ENCODE assay signal across 17 cellular contexts in genomic region chr6:53818845-53819609, GRCh38. TPM values are rescaled to one million over a fixed set of nuclear protein-coding genes. Genes with fewer than 3 reads are reported as not detected.
DNase-seq lines count a peak whose midpoint lies in the region; ATAC-seq and TF ChIP-seq lines count a peak whose summit lies in the region.
"Had no signal": no experiment of that assay in that cellular context is flagged by ENCODE, and none has a peak within 500 bp of the region (broad histone marks: within the 10 kb centered on the region; RNA-seq: fewer than 3 reads in every experiment).

No MANE protein-coding gene starts in this region.

- H3K27me3 ChIP-seq in IMR-90 (ENCODE audit: control insufficient read depth, insufficient read depth, low read length) = no peaks in the 10 kb centered on the region
- H3K27me3 ChIP-seq in thoracic aorta (replicated peaks; ENCODE audit: insufficient read depth) = no peaks in the 10 kb centered on the region

- H3K27ac Mint-ChIP-seq in activated naive CD8-positive, alpha-beta T cell treated with anti-CD3 and anti-CD28 coated beads, Interleukin-2, amount 50 U/mL, for 24 hours = peak overlapping the region; percentile 3
- H3K27ac Mint-ChIP-seq in activated naive CD8-positive, alpha-beta T cell treated with anti-CD3 and anti-CD28 coated beads for 36 hours = no peak overlapping the region
- H3K27ac Mint-ChIP-seq in osteocyte (ENCODE audit: unreplicated experiment) = no peak overlapping the region
- H3K27ac Mint-ChIP-seq: CD14-positive monocyte had no signal

- H4K91ac ChIP-seq in IMR-90 (ENCODE audit: insufficient read depth, low read depth, low read length) = no peak overlapping the region

- CTCF ChIA-PET in IMR-90 (lab: Yijun Ruan, JAX) = no interaction called here

- H3K27ac ChIP-seq in IMR-90 (ENCODE audit: insufficient read depth, low read length) = no peak overlapping the region
- H3K27ac ChIP-seq in caudate nucleus (ENCODE audit: low read depth, low read length) = peak overlapping the region; percentile 79
- H3K27ac ChIP-seq in thoracic aorta = peak overlapping the region; percentile 2 to 47
- H3K27ac ChIP-seq: A549 had no signal

- H3K27me3 Mint-ChIP-seq in activated naive CD8-positive, alpha-beta T cell treated with anti-CD3 and anti-CD28 coated beads, Interleukin-2, amount 50 U/mL, for 24 hours = no peaks in the 10 kb centered on the region
- H3K27me3 Mint-ChIP-seq in activated naive CD8-positive, alpha-beta T cell treated with anti-CD3 and anti-CD28 coated beads for 36 hours = no peaks in the 10 kb centered on the region
- no peaks in the 10 kb centered on the region for H3K27me3 Mint-ChIP-seq in osteocyte (ENCODE audit: unreplicated experiment)

- H3K4ac ChIP-seq in IMR-90 (ENCODE audit: low read depth, low read length) = no peak overlapping the region

- no peak for TF ChIP-seq POLR2A in IMR-90 (IDR thresholded peaks at IDR 0.05; ENCODE audit: low read depth, low read length)

- no peak overlapping the region for H2BK20ac ChIP-seq in IMR-90 (ENCODE audit: low read depth, low read length)

- dilution Hi-C loops in IMR-90 (cut with HindIII; ENCODE audit: low sequenced_read_pairs, unreplicated experiment) = no loop called here

- TF ChIP-seq RAD21 in IMR-90 (IDR thresholded peaks at IDR 0.05; ENCODE audit: low read length) = no peak

- peaks cover 12% of the 10 kb centered on the region for H3K4me1 ChIP-seq in IMR-90 (ENCODE audit: control insufficient read depth, insufficient read depth, low read length)
- peaks cover 20 to 82% of the 10 kb centered on the region in 2 donors for H3K4me1 ChIP-seq in thoracic aorta (ENCODE audit: control insufficient read depth in 1 of 2, low read depth in 2 of 2)
- H3K4me1 ChIP-seq: A549 had no signal

- POLR2A ChIA-PET in IMR-90 (lab: Charles Lee; ENCODE audit: unreplicated experiment) = no interaction called here

- no peak overlapping the region for H3K18ac ChIP-seq in IMR-90 (ENCODE audit: low read depth, low read length)

- 0 out of 2 replicates have a peak overlapping the region, but pooled peaks have one; percentile 45 for H3K14ac ChIP-seq in IMR-90 (replicated peaks; ENCODE audit: low read depth, low read length)

- no peak overlapping the region for H3K4me2 ChIP-seq in IMR-90 (ENCODE audit: low read depth, low read length)
- H3K4me2 ChIP-seq: A549 had no signal

- no peak overlapping the region for H4K8ac ChIP-seq in IMR-90 (ENCODE audit: low read depth in 2 of 2, low read length in 2 of 2)

- H3K9me3 ChIP-seq in IMR-90 (ENCODE audit: control insufficient read depth, insufficient read depth, low read length) (no peaks in the 10 kb centered on the region), thoracic aorta (no peaks in the 10 kb centered on the region)
- H3K9me3 ChIP-seq: A549 had no signal

- H2AFZ ChIP-seq in IMR-90 (replicated peaks; ENCODE audit: low read length, poor library complexity) = no peak overlapping the region

- no peak overlapping the region for H3K23ac ChIP-seq in IMR-90 (ENCODE audit: low read depth, low read length)

- no peak overlapping the region for H2AK5ac ChIP-seq in IMR-90 (ENCODE audit: low read depth, low read length)

- H3K9me3 Mint-ChIP-seq in activated naive CD8-positive, alpha-beta T cell treated with anti-CD3 and anti-CD28 coated beads, Interleukin-2, amount 50 U/mL, for 24 hours = no peaks in the 10 kb centered on the region
- H3K9me3 Mint-ChIP-seq in activated naive CD8-positive, alpha-beta T cell treated with anti-CD3 and anti-CD28 coated beads for 36 hours = no peaks in the 10 kb centered on the region
- no peaks in the 10 kb centered on the region for H3K9me3 Mint-ChIP-seq in osteocyte (ENCODE audit: unreplicated experiment)

- no peak overlapping the region for H3K9ac ChIP-seq in IMR-90 (ENCODE audit: low read depth, low read length)

- H4K5ac ChIP-seq in IMR-90 (ENCODE audit: low read depth, low read length) = no peak overlapping the region

- no peak overlapping the region for H2AK9ac ChIP-seq in IMR-90 (replicated peaks; ENCODE audit: low read depth, low read length, poor library complexity)

- no peak overlapping the region for H2BK120ac ChIP-seq in IMR-90 (ENCODE audit: low read depth, low read length)

- no peak overlapping the region for H2BK15ac ChIP-seq in IMR-90 (ENCODE audit: low read depth, low read length)

- in situ Hi-C loops in IMR-90 (cut with MboI; ENCODE audit: low sequenced_read_pairs) = no loop called here

- TF ChIP-seq CTCF in IMR-90 (conservative IDR thresholded peaks at IDR 0.05; ENCODE audit: low read depth, low read length) = no peak
- no peak for TF ChIP-seq CTCF in thoracic aorta (IDR thresholded peaks at IDR 0.05)
- no peak for TF ChIP-seq CTCF in osteocyte (IDR thresholded peaks at IDR 0.05)

- H4K20me1 ChIP-seq in IMR-90 (ENCODE audit: insufficient read depth, low read length) = peaks cover 11% of the 10 kb centered on the region; the same call in 1 of the 2 replicates

- no peak for DNase-seq in activated naive CD8-positive, alpha-beta T cell treated with anti-CD3 and anti-CD28 coated beads, Interleukin-2, amount 50 U/mL, for 24 hours
- no peak for DNase-seq in activated naive CD8-positive, alpha-beta T cell treated with anti-CD3 and anti-CD28 coated beads for 36 hours
- DNase-seq in IMR-90 = no peak
- DNase-seq in caudate nucleus (lab: John Stamatoyannopoulos, UW) = peak in 2 of 61 donors; percentile 17 to 51
- no peak for DNase-seq in thoracic aorta (ENCODE audit: low spot score)
- no peak for DNase-seq in SKM-1 treated with dmso at 0.1 percent for 144 hours (lab: John Stamatoyannopoulos, UW; ENCODE audit: unreplicated experiment)
- no peak for DNase-seq in osteocyte (ENCODE audit: extremely low spot score, unreplicated experiment)
- DNase-seq: COR-L47, DMS79, Karpas-422, NCI-H1105 treated with DMSO at 0.1 percent for 48 hours, NCI-H187 treated with DMSO at 0.1 percent for 48 hours, NCI-H2171 treated with DMSO at 0.1 percent for 48 hours, NCI-H774 had no signal

- no peak overlapping the region for H3K56ac ChIP-seq in IMR-90 (ENCODE audit: extremely low read depth, insufficient read depth, low read length)

- intact Hi-C loops in IMR-90 (cut with micrococcal nuclease) = no loop called here

- no peaks in the 10 kb centered on the region for H3K36me3 Mint-ChIP-seq in activated naive CD8-positive, alpha-beta T cell treated with anti-CD3 and anti-CD28 coated beads, Interleukin-2, amount 50 U/mL, for 24 hours (ENCODE audit: low read depth)
- no peaks in the 10 kb centered on the region for H3K36me3 Mint-ChIP-seq in activated naive CD8-positive, alpha-beta T cell treated with anti-CD3 and anti-CD28 coated beads for 36 hours
- no peaks in the 10 kb centered on the region for H3K36me3 Mint-ChIP-seq in osteocyte (ENCODE audit: unreplicated experiment)
- H3K36me3 Mint-ChIP-seq: CD14-positive monocyte had no signal

- no TSS peak for BruUV-seq in IMR-90 (replicated peaks; lab: Mats Ljungman, UMichigan)

- no peak overlapping the region for H2BK5ac ChIP-seq in IMR-90 (ENCODE audit: low read depth, low read length, poor library complexity, severe bottlenecking)

- no peak overlapping the region for H3K4me3 Mint-ChIP-seq in activated naive CD8-positive, alpha-beta T cell treated with anti-CD3 and anti-CD28 coated beads, Interleukin-2, amount 50 U/mL, for 24 hours
- H3K4me3 Mint-ChIP-seq in activated naive CD8-positive, alpha-beta T cell treated with anti-CD3 and anti-CD28 coated beads for 36 hours = no peak overlapping the region
- no peak overlapping the region for H3K4me3 Mint-ChIP-seq in osteocyte (ENCODE audit: unreplicated experiment)
- H3K4me3 Mint-ChIP-seq: CD14-positive monocyte had no signal

- no peaks in the 10 kb centered on the region for H3K9me1 ChIP-seq in IMR-90 (ENCODE audit: insufficient read depth, low read length)

- H3K79me1 ChIP-seq in IMR-90 (ENCODE audit: low read depth in 1 of 2, low read length in 2 of 2) = peaks cover 14 to 41% of the 10 kb centered on the region in 2 experiments; a peak in 3 of 4 replicates

- 71% methylated on average over 1 of the region's 3 CpGs; no CpG with 5 or more reads in 1 of the 2 experiments for WGBS in IMR-90 (ENCODE audit: extremely low coverage in 2 of 2, insufficient read length in 1 of 2), 2 experiments

- ATAC-seq in activated naive CD8-positive, alpha-beta T cell treated with anti-CD3 and anti-CD28 coated beads, Interleukin-2, amount 50 U/mL, for 24 hours = peak; percentile 40
- no peak for ATAC-seq in IMR-90 (ENCODE audit: low read depth)
- no peak for ATAC-seq in thoracic aorta (ENCODE audit: insufficient number of reproducible peaks, low FRiP score, low read depth)
- ATAC-seq: A549, Right ventricle myocardium inferior had no signal

- H3K4me3 ChIP-seq in IMR-90 (ENCODE audit: insufficient read depth, low read depth, low read length) = no peak overlapping the region
- H3K4me3 ChIP-seq in thoracic aorta = no peak overlapping the region
- H3K4me3 ChIP-seq: A549 had no signal

- H3K36me3 ChIP-seq in IMR-90 (ENCODE audit: control insufficient read depth, insufficient read depth, low read length) = no peaks in the 10 kb centered on the region
- H3K36me3 ChIP-seq in thoracic aorta = no peaks in the 10 kb centered on the region

- peaks cover 8% of the 10 kb centered on the region for H3K4me1 Mint-ChIP-seq in activated naive CD8-positive, alpha-beta T cell treated with anti-CD3 and anti-CD28 coated beads, Interleukin-2, amount 50 U/mL, for 24 hours
- H3K4me1 Mint-ChIP-seq in activated naive CD8-positive, alpha-beta T cell treated with anti-CD3 and anti-CD28 coated beads for 36 hours = peaks cover 5% of the 10 kb centered on the region
- H3K4me1 Mint-ChIP-seq in osteocyte (ENCODE audit: unreplicated experiment) = peaks cover 26% of the 10 kb centered on the region

TF ChIP-seq in IMR-90, 13 proteins besides CTCF, POLR2A, EP300 and RAD21:
- TF ChIP-seq CEBPB (IDR thresholded peaks at IDR 0.05; ENCODE audit: low read depth, low read length) (peak; percentile 32; the same call in 1 of the 2 replicates), CHD1 (IDR thresholded peaks at IDR 0.05; ENCODE audit: low read depth, low read length) (no peak), FOS (IDR thresholded peaks at IDR 0.05; ENCODE audit: low read depth, low read length) (no peak), MAFK (IDR thresholded peaks at IDR 0.05; ENCODE audit: low read depth, low read length) (no peak)

RNA-seq across cellular contexts. Expression of gene LRRC1, which starts 24.2 kb away (rescaled TPM):
- total RNA-seq in activated naive CD8-positive, alpha-beta T cell treated with anti-CD3 and anti-CD28 coated beads for 36 hours = 1 to 10 TPM; 1.5 to 2.6 TPM
- total RNA-seq in IMR-90 (2012; rRNA removed) (6.1 and 6.7 TPM in 2 replicates), thoracic aorta (10 to 100 TPM; 18.5 to 22.8 TPM), osteocyte (7.4 and 7.6 TPM in 2 replicates)
- 4.3 and 5.1 TPM in 2 replicates for polyA plus RNA-seq in IMR-90 (2012; rRNA removed)
- 3.1 and 3.6 TPM in 2 replicates for polyA plus RNA-seq in IMR-90 (2012; cell fraction: cytosol; rRNA removed)
- 5.1 and 13.1 TPM in 2 replicates for polyA plus RNA-seq in IMR-90 (2012; cell fraction: nucleus; rRNA removed; ENCODE audit: low replicate concordance)
